ENCODE assay signal across 9 cellular contexts in the genomic region with DNA sequence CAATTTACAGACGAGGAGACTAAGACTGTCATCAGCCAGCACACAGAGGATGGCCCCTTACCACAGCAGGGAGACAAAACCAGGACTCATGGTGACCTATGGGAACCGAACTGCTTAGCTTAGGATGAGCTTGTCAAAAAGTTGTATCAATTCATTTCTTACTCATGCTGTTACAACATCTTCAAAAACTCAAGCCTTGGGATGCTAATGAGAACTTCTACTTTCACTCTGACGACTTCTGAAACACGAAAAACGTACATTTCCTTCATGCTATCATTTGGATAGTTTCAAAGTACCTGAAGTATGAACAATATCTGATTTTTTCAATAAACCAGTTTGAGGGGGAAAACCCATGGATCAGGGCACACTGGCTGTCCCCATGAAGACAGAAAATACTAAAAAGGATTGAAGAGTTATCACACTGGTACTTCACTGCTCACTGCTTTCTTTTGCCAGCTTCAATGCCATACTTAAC. TPM values are rescaled to one million over a fixed set of nuclear protein-coding genes. Genes with fewer than 3 reads are reported as not detected.
DNase-seq lines count a peak whose midpoint lies in the region; ATAC-seq and TF ChIP-seq lines count a peak whose summit lies in the region.
"Had no signal": no experiment of that assay in that cellular context is flagged by ENCODE, and none has a peak within 500 bp of the region (broad histone marks: within the 10 kb centered on the region; RNA-seq: fewer than 3 reads in every experiment).

No MANE protein-coding gene starts in this region.

- H4K20me1 ChIP-seq in osteoblast (ENCODE audit: insufficient read depth, low read length), result peaks cover 4% of the 10 kb centered on the region

- H3K27me3 ChIP-seq in tibial nerve (no peaks in the 10 kb centered on the region), osteoblast (ENCODE audit: insufficient read depth, low read length) (no peaks in the 10 kb centered on the region)

- peaks cover 0 to 4% (median 0%) of the 10 kb centered on the region in 4 donors for H3K4me1 ChIP-seq in tibial nerve
- no peaks in the 10 kb centered on the region for H3K4me1 ChIP-seq in osteoblast (ENCODE audit: insufficient read depth, low read length)

- TF ChIP-seq CTCF in GM13976 (IDR thresholded peaks at IDR 0.05; ENCODE audit: borderline replicate concordance, control extremely low read depth, extremely low read depth, insufficient read depth, missing control alignments), result no peak
- no peak for TF ChIP-seq CTCF in tibial nerve (IDR thresholded peaks at IDR 0.05)
- TF ChIP-seq CTCF in osteoblast (IDR thresholded peaks at IDR 0.05; ENCODE audit: extremely low read depth, low read depth, low read length), result no peak

- H3K36me3 ChIP-seq in tibial nerve (no peaks in the 10 kb centered on the region), osteoblast (ENCODE audit: insufficient read depth, low read length) (no peaks in the 10 kb centered on the region)

- TF ChIP-seq POLR2A in tibial nerve (IDR thresholded peaks at IDR 0.05), result no peak

- H3K9me3 ChIP-seq in tibial nerve, result no peaks in the 10 kb centered on the region
- H3K9me3 ChIP-seq in osteoblast (ENCODE audit: low read depth, low read length), result no peaks in the 10 kb centered on the region

- TF ChIP-seq EP300 in tibial nerve (IDR thresholded peaks at IDR 0.05), result no peak

- H3K4me3 ChIP-seq in tibial nerve, result no peak overlapping the region
- no peak overlapping the region for H3K4me3 ChIP-seq in osteoblast (ENCODE audit: insufficient read depth, low read length)

- H2AFZ ChIP-seq in osteoblast (ENCODE audit: low read length), result no peak overlapping the region

- H3K79me2 ChIP-seq in osteoblast (ENCODE audit: insufficient read depth, low read length), result peaks cover 78% of the 10 kb centered on the region

- H3K27ac ChIP-seq in tibial nerve (peak overlapping the region in 1 of 4 donors; percentile 58), osteoblast (ENCODE audit: low read depth, low read length) (no peak overlapping the region)

- ATAC-seq in GM21381 (IDR thresholded peaks at IDR 0.05; ENCODE audit: unreplicated experiment) (peak; percentile 52), HG03432 (IDR thresholded peaks at IDR 0.05; ENCODE audit: unreplicated experiment) (peak; percentile 82)

- in situ Hi-C loops in GM13976 (cut with MboI; ENCODE audit: low sequenced_read_pairs, unreplicated experiment), result no loop called here

- DNase-seq in GM13976 (ENCODE audit: low spot score) (peak; percentile 52), tibial nerve (ENCODE audit: low spot score in 2 of 2) (no peak), NCI-H345 treated with DMSO at 0.1 percent for 48 hours (lab: John Stamatoyannopoulos, UW; ENCODE audit: unreplicated experiment) (no peak), GF-D8 (lab: John Stamatoyannopoulos, UW) (no peak), osteoblast (ENCODE audit: insufficient read length, low spot score, missing footprints) (no peak)
- peak; percentile 47 for DNase-seq in activated naive CD4-positive, alpha-beta T cell treated with anti-CD3 and anti-CD28 coated beads, Interleukin-2, amount 50 U/mL, for 16 hours
- DNase-seq: NCI-H1436 had no signal

- no peak overlapping the region for H3K4me2 ChIP-seq in osteoblast (ENCODE audit: insufficient read depth, low read length)

- 76 to 89% methylated on average over 5 of the region's 5 CpGs for WGBS in tibial nerve, 2 donors

RNA-seq across cellular contexts. Expression of gene HIVEP2, which starts 31.9 kb away (rescaled TPM):
- total RNA-seq in tibial nerve (10 to 100 TPM; 15.9 to 24.0 (median 19.9) TPM), osteoblast (30.4 and 57.8 TPM in 2 replicates)

Comparison
In these comparisons a context has a peak if more than half of its experiments do, and no peak if none do; other contexts are left out.
1. DNase-seq: peak in GM13976 (single experiment) and activated naive CD4-positive, alpha-beta T cell treated with anti-CD3 and anti-CD28 coated beads, Interleukin-2, amount 50 U/mL, for 16 hours (single experiment); none in tibial nerve (0 of 2), NCI-H345 treated with DMSO at 0.1 percent for 48 hours (single experiment), GF-D8 (single experiment) and osteoblast (single experiment).